ENCODE assay signal across 23 cellular contexts in genomic region chr3:47741925-47742324, GRCh38. TPM values are rescaled to one million over a fixed set of nuclear protein-coding genes. Genes with fewer than 3 reads are reported as not detected.
DNase-seq lines count a peak whose midpoint lies in the region; ATAC-seq and TF ChIP-seq lines count a peak whose summit lies in the region.
"Had no signal": no experiment of that assay in that cellular context is flagged by ENCODE, and none has a peak within 500 bp of the region (broad histone marks: within the 10 kb centered on the region; RNA-seq: fewer than 3 reads in every experiment).

No MANE protein-coding gene starts in this region.

- no peaks in the 10 kb centered on the region for H3K27me3 ChIP-seq in left ventricle myocardium inferior (ENCODE audit: low read depth)
- H3K27me3 ChIP-seq in right cardiac atrium (ENCODE audit: control insufficient read depth, insufficient read depth), result no peaks in the 10 kb centered on the region
- H3K27me3 ChIP-seq: BLaER1 treated with 17β-estradiol and CSF1 and Interleukin-3, amounts not matched to agents 10 nM and 100 nM; foreskin keratinocyte; right atrium auricular region; stomach; upper lobe of right lung had no signal

- ATAC-seq in right cardiac atrium (no peak), GM21423 (IDR thresholded peaks at IDR 0.05; ENCODE audit: unreplicated experiment) (peak; percentile 55), HG03196 (IDR thresholded peaks at IDR 0.05; ENCODE audit: unreplicated experiment) (peak; percentile 51), HG03442 (IDR thresholded peaks at IDR 0.05; ENCODE audit: unreplicated experiment) (no peak)
- ATAC-seq: activated naive CD4-positive, alpha-beta T cell treated with anti-CD3 and anti-CD28 coated beads, Interleukin-2, amount 50 U/mL, for 72 hours; activated T-cell treated with anti-CD3 and anti-CD28 coated beads, Interleukin-2, amount 50 U/mL, for 4 hours; foreskin keratinocyte; upper lobe of right lung had no signal

- DNase-seq in left ventricle myocardium inferior (no peak), right cardiac atrium (no peak), HK-2 (ENCODE audit: unreplicated experiment) (no peak), NCI-H524 treated with DMSO at 0.1 percent for 48 hours (lab: John Stamatoyannopoulos, UW) (no peak)
- DNase-seq in activated CD4-positive, alpha-beta T cell treated with anti-CD3 and anti-CD28 coated beads for 48 hours, result no peak
- DNase-seq: activated CD4-positive, alpha-beta memory T cell treated with anti-CD3 and anti-CD28 coated beads, Interleukin-2, amount 10 ng/mL, durations not matched to agents 7 days and 5 days; activated T-cell treated with anti-CD3 and anti-CD28 coated beads, Interleukin-2, amount 50 U/mL, for 4 hours; foreskin keratinocyte; HFFc6; NCI-H1436 treated with DMSO at 0.1 percent for 48 hours; NCI-H2227 treated with DMSO at 0.1 percent for 48 hours; NK-92 treated with Interleukin-12 subunit alpha and Interleukin-12 subunit beta, amount 100 ng/mL, for 24 hours; occipital lobe; stomach; upper lobe of right lung had no signal

- H3K4me3 ChIP-seq in left ventricle myocardium inferior, result no peak overlapping the region
- no peak overlapping the region for H3K4me3 ChIP-seq in right cardiac atrium (ENCODE audit: low read length)
- H3K4me3 ChIP-seq: BLaER1 treated with 17β-estradiol and CSF1 and Interleukin-3, amounts not matched to agents 10 nM and 100 nM; coronary artery; right atrium auricular region; stomach; upper lobe of right lung had no signal

- peaks cover 24% of the 10 kb centered on the region for H3K36me3 ChIP-seq in left ventricle myocardium inferior
- H3K36me3 ChIP-seq: right atrium auricular region had no signal

- TF ChIP-seq CTCF in left ventricle myocardium inferior (IDR thresholded peaks at IDR 0.05; ENCODE audit: borderline replicate concordance), result no peak

- 70% methylated on average over 2 of the region's 2 CpGs for WGBS in right cardiac atrium

- intact Hi-C loops in left ventricle myocardium inferior (cut with micrococcal nuclease) (no loop called here), right cardiac atrium (cut with DNase I) (no loop called here)

- H3K4me1 ChIP-seq in left ventricle myocardium inferior (peaks cover 26% of the 10 kb centered on the region), right cardiac atrium (ENCODE audit: control insufficient read depth, insufficient read depth, low read length) (no peaks in the 10 kb centered on the region)
- H3K4me1 ChIP-seq: foreskin keratinocyte, right atrium auricular region had no signal

- H3K9me3 ChIP-seq in left ventricle myocardium inferior (replicated peaks) (no peaks in the 10 kb centered on the region), right cardiac atrium (ENCODE audit: control insufficient read depth, low read length) (no peaks in the 10 kb centered on the region)
- H3K9me3 ChIP-seq: BLaER1 treated with 17β-estradiol and CSF1 and Interleukin-3, amounts not matched to agents 10 nM and 100 nM; right atrium auricular region; stomach; upper lobe of right lung had no signal

- H3K27ac ChIP-seq in left ventricle myocardium inferior (replicated peaks) (peak overlapping the region; percentile 70), right cardiac atrium (ENCODE audit: low read length) (no peak overlapping the region)
- H3K27ac ChIP-seq: BLaER1 treated with 17β-estradiol and CSF1 and Interleukin-3, amounts not matched to agents 10 nM and 100 nM; coronary artery; foreskin keratinocyte; right atrium auricular region; RWPE1; stomach; upper lobe of right lung had no signal

RNA-seq across cellular contexts. Expression of gene SMARCC1, which starts 39.8 kb away (rescaled TPM):
- total RNA-seq in left ventricle myocardium inferior, result 22.9 TPM
- 10 to 100 TPM; 28.4 to 30.1 (median 29.0) TPM for total RNA-seq in right cardiac atrium
- polyA plus RNA-seq in right cardiac atrium, result 7.5 TPM

Comparison
In these comparisons a context has a peak if more than half of its experiments do, and no peak if none do; other contexts are left out.
1. ATAC-seq: peak in GM21423 (single experiment) and HG03196 (single experiment); none in right cardiac atrium (0 of 2) and HG03442 (single experiment).